ENCODE assay signal across 8 cellular contexts in the genomic region with DNA sequence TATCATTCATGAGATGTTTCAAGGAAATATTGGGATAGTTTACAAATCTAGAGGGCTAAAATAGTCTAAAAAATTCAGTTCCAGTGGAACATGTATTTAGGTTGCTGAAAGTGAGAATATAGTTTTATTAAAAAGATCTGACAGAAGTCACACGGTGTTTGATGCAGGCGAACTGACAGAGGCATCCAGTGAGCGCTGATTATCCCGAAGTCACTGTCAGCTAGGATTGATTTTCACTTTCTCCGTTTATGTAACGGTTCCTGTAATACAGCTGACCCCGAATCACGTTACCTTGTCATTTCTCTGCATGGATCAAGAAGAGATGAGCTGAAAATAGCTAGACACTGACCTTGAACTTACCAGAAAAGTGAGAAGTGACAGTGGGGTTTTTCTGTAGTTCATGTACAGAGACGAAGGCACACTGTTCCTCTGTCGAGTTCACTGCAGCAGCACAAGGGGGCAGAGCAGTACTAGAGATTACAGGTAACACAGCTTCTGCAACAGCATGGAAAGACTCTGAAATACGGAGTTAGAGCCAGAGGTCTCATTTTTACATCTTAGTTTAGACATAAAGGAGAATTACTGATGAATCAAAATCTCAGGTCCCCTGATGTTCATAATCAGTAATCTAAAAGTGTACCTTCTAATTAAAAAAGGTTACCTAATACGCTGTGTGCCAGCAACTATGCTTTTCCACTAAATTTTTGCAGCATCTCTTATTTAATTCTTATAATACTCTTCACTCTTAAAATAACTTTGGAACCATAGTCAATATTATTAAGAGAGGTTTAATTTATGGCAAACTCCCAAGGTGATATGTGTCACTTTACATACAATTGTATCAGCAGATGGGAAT. TPM values are rescaled to one million over a fixed set of nuclear protein-coding genes. Genes with fewer than 3 reads are reported as not detected.
DNase-seq lines count a peak whose midpoint lies in the region; ATAC-seq, FAIRE-seq and TF ChIP-seq lines count a peak whose summit lies in the region.

No MANE protein-coding gene starts in this region.

- H3K9me3 Mint-ChIP-seq in osteocyte (ENCODE audit: unreplicated experiment) = no peaks in the 10 kb centered on the region

- FAIRE-seq in frontal cortex (lab: Jason Lieb, UNC) = no peak

- H3K36me3 ChIP-seq in esophagus muscularis mucosa = no peaks in the 10 kb centered on the region

- 45% methylated on average over 12 of the region's 12 CpGs for WGBS in esophagus muscularis mucosa

- H3K27ac Mint-ChIP-seq in osteocyte (ENCODE audit: unreplicated experiment) = no peak overlapping the region

- H3K9me3 ChIP-seq in esophagus muscularis mucosa = no peaks in the 10 kb centered on the region

- no peaks in the 10 kb centered on the region for H3K4me1 Mint-ChIP-seq in osteocyte (ENCODE audit: unreplicated experiment)

- peaks cover 0 to 6% (median 2%) of the 10 kb centered on the region in 4 donors for H3K4me1 ChIP-seq in esophagus muscularis mucosa

- DNase-seq in Ammon's horn (ENCODE audit: low spot score) (peak; percentile 82), NCI-H510A (lab: John Stamatoyannopoulos, UW) (peak; percentile 23), esophagus muscularis mucosa (ENCODE audit: extremely low spot score) (no peak), osteocyte (ENCODE audit: extremely low spot score, unreplicated experiment) (no peak), frontal cortex (ENCODE audit: low spot score in 2 of 2) (no peak)
- peak; percentile 58 for DNase-seq in activated CD8-positive, alpha-beta memory T cell treated with anti-CD3 and anti-CD28 coated beads, Interleukin-2, amount 50 U/mL, for 4 hours

- H3K4me3 ChIP-seq in esophagus muscularis mucosa = peak overlapping the region in 1 of 4 donors; percentile 8

- H3K36me3 Mint-ChIP-seq in osteocyte (ENCODE audit: unreplicated experiment) = no peaks in the 10 kb centered on the region

- TF ChIP-seq CTCF in esophagus muscularis mucosa (IDR thresholded peaks at IDR 0.05) = peak; percentile 40 to 57 (median 45)
- peak; percentile 68 for TF ChIP-seq CTCF in osteocyte (IDR thresholded peaks at IDR 0.05)

- ATAC-seq in GM18520 (IDR thresholded peaks at IDR 0.05; ENCODE audit: unreplicated experiment) = peak; percentile 83
- peak; percentile 90 for ATAC-seq in HG03045 (IDR thresholded peaks at IDR 0.05; ENCODE audit: unreplicated experiment)

- TF ChIP-seq POLR2A in esophagus muscularis mucosa (IDR thresholded peaks at IDR 0.05; ENCODE audit: low read depth) = no peak

- intact Hi-C loops in esophagus muscularis mucosa (cut with DNase I) = loop anchor here (10.0 kb wide), 1 partner anchor 93 kb away; no protein-coding TSS in a partner anchor

- no peak overlapping the region for H3K4me3 Mint-ChIP-seq in osteocyte (ENCODE audit: unreplicated experiment)

- no peak for TF ChIP-seq EP300 in esophagus muscularis mucosa (IDR thresholded peaks at IDR 0.05)

- no peak overlapping the region for H3K27ac ChIP-seq in esophagus muscularis mucosa (replicated peaks in 1 of 4)

- peaks cover 73% of the 10 kb centered on the region for H3K27me3 Mint-ChIP-seq in osteocyte (ENCODE audit: unreplicated experiment)

- peaks cover 0 to 8% (median 0%) of the 10 kb centered on the region in 4 donors for H3K27me3 ChIP-seq in esophagus muscularis mucosa

RNA-seq across cellular contexts. Expression of gene ARHGAP15, which starts 33.0 kb away (rescaled TPM):
- total RNA-seq in esophagus muscularis mucosa (10 to 100 TPM in 1 of 4 donors, 1 to 10 TPM in 3; 5.4 to 13.3 (median 7.1) TPM), osteocyte (not detected in 2 replicates), frontal cortex (19.2 TPM)

Comparison
In these comparisons a context has a peak if more than half of its experiments do, and no peak if none do; other contexts are left out.
1. DNase-seq: peak in Ammon's horn (single experiment), NCI-H510A (single experiment) and activated CD8-positive, alpha-beta memory T cell treated with anti-CD3 and anti-CD28 coated beads, Interleukin-2, amount 50 U/mL, for 4 hours (single experiment); none in esophagus muscularis mucosa (single experiment), osteocyte (single experiment) and frontal cortex (0 of 2).